In the genomic region with DNA sequence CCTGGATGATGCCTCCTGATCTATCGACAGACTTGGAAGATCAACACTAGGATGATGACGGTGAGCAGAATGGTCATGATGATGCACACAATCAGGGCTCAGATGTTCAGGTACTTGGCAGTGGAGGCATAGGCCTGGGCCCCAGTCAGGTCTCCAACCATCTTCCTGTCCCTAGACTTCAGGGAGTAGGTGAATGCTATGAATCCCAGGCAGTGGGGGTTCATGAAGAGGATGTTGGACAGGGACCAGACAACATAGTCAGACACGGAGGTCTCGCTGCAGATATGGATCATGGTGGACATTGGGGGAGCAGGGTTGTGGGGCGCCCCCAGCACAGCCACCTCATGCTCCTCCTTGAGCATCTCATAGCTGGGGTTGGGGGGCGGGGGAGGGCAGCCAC, we compare ENCODE assay signal across 23 cellular contexts. TPM values are rescaled to one million over a fixed set of nuclear protein-coding genes. Genes with fewer than 3 reads are reported as not detected.
A peak's percentile ranks its signal among the peaks of the same experiment; 100 is the strongest.
DNase-seq lines count a peak whose midpoint lies in the region; ATAC-seq and TF ChIP-seq lines count a peak whose summit lies in the region.
"Had no signal": no experiment of that assay in that cellular context is flagged by ENCODE, and none has a peak within 500 bp of the region (broad histone marks: within the 10 kb centered on the region; RNA-seq: fewer than 3 reads in every experiment).

No MANE protein-coding gene starts in this region.

- H3K9me3 Mint-ChIP-seq in T-cell (no peaks in the 10 kb centered on the region), chondrocyte (ENCODE audit: low read depth) (no peaks in the 10 kb centered on the region)
- H3K9me3 Mint-ChIP-seq in stimulated activated effector memory CD8-positive, alpha-beta T cell treated with anti-CD3 and anti-CD28 coated beads, Interleukin-12 subunit alpha, Interleukin-12 subunit beta, amount 100 ng/mL, for 72 hours = no peaks in the 10 kb centered on the region
- H3K9me3 Mint-ChIP-seq: endodermal cell had no signal

- H3K27ac Mint-ChIP-seq in T-cell (no peak overlapping the region), chondrocyte (ENCODE audit: unreplicated experiment) (no peak overlapping the region)
- no peak overlapping the region for H3K27ac Mint-ChIP-seq in stimulated activated effector memory CD8-positive, alpha-beta T cell treated with anti-CD3 and anti-CD28 coated beads, Interleukin-12 subunit alpha, Interleukin-12 subunit beta, amount 100 ng/mL, for 72 hours
- H3K27ac Mint-ChIP-seq: endodermal cell, WTC11 had no signal

- DNase-seq in activated CD8-positive, alpha-beta memory T cell treated with anti-CD3 and anti-CD28 coated beads for 24 hours = peak; percentile 52
- DNase-seq in activated CD8-positive, alpha-beta memory T cell treated with anti-CD3 and anti-CD28 coated beads, Interleukin-2, amount 50 U/mL, for 4 hours = no peak
- DNase-seq in T-cell (no peak), ecto neural progenitor cell (ENCODE audit: low spot score) (peak; percentile 28), chondrocyte (ENCODE audit: low spot score) (no peak), NCI-H2029 (lab: John Stamatoyannopoulos, UW) (no peak), Ammon's horn (ENCODE audit: low spot score) (no peak)
- DNase-seq in stimulated activated effector memory CD8-positive, alpha-beta T cell treated with anti-CD3 and anti-CD28 coated beads, Interleukin-12 subunit alpha, Interleukin-12 subunit beta, amount 100 ng/mL, for 72 hours (ENCODE audit: low spot score in 2 of 2) = no peak
- DNase-seq: activated gamma-delta T cell treated with Interleukin-2 at 50 U/mL for 16 hours; BE2C; cortex of kidney; endodermal cell; foreskin keratinocyte; heart right ventricle; Kasumi-1; left cardiac atrium; mammary epithelial cell; NCI-H510A treated with DMSO at 0.1 percent for 48 hours; stimulated activated naive CD8-positive, alpha-beta T cell treated with anti-CD3 and anti-CD28 coated beads, Interleukin-15, Interleukin-2, amounts not matched to agents 100 U/mL and 50 U/mL, for 24 hours; T1000 had no signal

- TF ChIP-seq CTCF in chondrocyte (IDR thresholded peaks at IDR 0.05) = no peak

- ATAC-seq in T-cell (replicated peaks in 1 of 4) = no peak
- no peak for ATAC-seq in stimulated activated effector memory CD8-positive, alpha-beta T cell treated with anti-CD3 and anti-CD28 coated beads, Interleukin-12 subunit alpha, Interleukin-12 subunit beta, amount 100 ng/mL, for 72 hours
- ATAC-seq: A549; foreskin keratinocyte; heart right ventricle; left cardiac atrium; SK-N-SH treated with all-trans-retinoic acid at 6 μM for 48 hours; stimulated activated naive CD8-positive, alpha-beta T cell treated with anti-CD3 and anti-CD28 coated beads, Interleukin-15, Interleukin-2, amounts not matched to agents 100 U/mL and 50 U/mL, for 24 hours; WTC11 had no signal

- CTCF ChIA-PET in T-cell (lab: Charles Lee) = interaction anchor here (0.6 to 3.1 kb wide), 4 partner anchors 9 to 217 kb away, joined by 4 to 27 read pairs (median 6); no protein-coding TSS in a partner anchor

- peaks cover 3% of the 10 kb centered on the region for H3K36me3 Mint-ChIP-seq in T-cell
- peaks cover 14% of the 10 kb centered on the region for H3K36me3 Mint-ChIP-seq in stimulated activated effector memory CD8-positive, alpha-beta T cell treated with anti-CD3 and anti-CD28 coated beads, Interleukin-12 subunit alpha, Interleukin-12 subunit beta, amount 100 ng/mL, for 72 hours
- H3K36me3 Mint-ChIP-seq in chondrocyte (ENCODE audit: low read depth) = peaks cover 2% of the 10 kb centered on the region
- H3K36me3 Mint-ChIP-seq: WTC11 had no signal

- peaks cover 46 to 63% (median 60%) of the 10 kb centered on the region in 3 donors for H3K4me1 Mint-ChIP-seq in T-cell
- peaks cover 61% of the 10 kb centered on the region for H3K4me1 Mint-ChIP-seq in stimulated activated effector memory CD8-positive, alpha-beta T cell treated with anti-CD3 and anti-CD28 coated beads, Interleukin-12 subunit alpha, Interleukin-12 subunit beta, amount 100 ng/mL, for 72 hours
- peaks cover 37% of the 10 kb centered on the region for H3K4me1 Mint-ChIP-seq in chondrocyte (ENCODE audit: low read depth)

- POLR2A ChIA-PET in T-cell (lab: Charles Lee) = no interaction called here

- peak overlapping the region in 2 of 3 donors; percentile 6 to 90 for H3K4me3 Mint-ChIP-seq in T-cell
- H3K4me3 Mint-ChIP-seq in stimulated activated effector memory CD8-positive, alpha-beta T cell treated with anti-CD3 and anti-CD28 coated beads, Interleukin-12 subunit alpha, Interleukin-12 subunit beta, amount 100 ng/mL, for 72 hours = peak overlapping the region; percentile 100
- no peak overlapping the region for H3K4me3 Mint-ChIP-seq in chondrocyte (ENCODE audit: unreplicated experiment)
- H3K4me3 Mint-ChIP-seq: endodermal cell, WTC11 had no signal

- H3K27me3 Mint-ChIP-seq in T-cell = no peaks in the 10 kb centered on the region
- H3K27me3 Mint-ChIP-seq in chondrocyte (ENCODE audit: low read depth) = peaks cover 7% of the 10 kb centered on the region

RNA-seq across cellular contexts. Expression of a gene that starts 27.5 kb away (rescaled TPM):
- 100 to 1,000 TPM; 600 to 951 (median 748) TPM for total RNA-seq in T-cell
- total RNA-seq in chondrocyte = 5.1 to 6.6 TPM (median 6.4 TPM) in 3 replicates

Comparison
In these comparisons a context has a peak if more than half of its experiments do, and no peak if none do; other contexts are left out.
1. DNase-seq: peak in activated CD8-positive, alpha-beta memory T cell treated with anti-CD3 and anti-CD28 coated beads for 24 hours (single experiment) and ecto neural progenitor cell (single experiment); none in activated CD8-positive, alpha-beta memory T cell treated with anti-CD3 and anti-CD28 coated beads, Interleukin-2, amount 50 U/mL, for 4 hours (single experiment), T-cell (0 of 34), stimulated activated effector memory CD8-positive, alpha-beta T cell treated with anti-CD3 and anti-CD28 coated beads, Interleukin-12 subunit alpha, Interleukin-12 subunit beta, amount 100 ng/mL, for 72 hours (0 of 2), chondrocyte (single experiment), NCI-H2029 (single experiment) and Ammon's horn (single experiment).
2. RNA of a gene that starts 27.5 kb away (total RNA-seq): 600 to 951 TPM in T-cell; 5.1 to 6.6 TPM in chondrocyte; every median in the first group is over 10 times any median in the second.